Comparison of ENCODE assay signal across 13 cellular contexts in the genomic region with DNA sequence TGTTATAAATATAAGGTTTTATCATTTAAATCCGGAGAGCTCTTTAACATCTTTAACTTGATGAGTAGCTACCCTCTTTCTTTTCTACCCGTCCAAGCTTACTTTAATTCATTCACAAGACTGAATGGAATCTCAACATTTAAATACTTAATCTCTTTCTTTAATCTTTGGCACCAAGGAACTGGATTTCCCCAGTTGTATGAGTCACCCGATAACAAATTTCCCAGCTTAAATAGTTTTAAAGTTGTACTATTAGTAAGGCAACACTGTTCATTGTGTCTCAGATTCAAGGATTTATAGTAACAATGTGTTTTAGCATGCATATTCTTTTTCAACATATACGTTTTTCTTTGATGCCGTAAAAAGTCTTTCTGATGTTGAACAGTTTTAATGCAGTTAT. TPM values are rescaled to one million over a fixed set of nuclear protein-coding genes. Genes with fewer than 3 reads are reported as not detected.
DNase-seq lines count a peak whose midpoint lies in the region; ATAC-seq and TF ChIP-seq lines count a peak whose summit lies in the region.
"Had no signal": no experiment of that assay in that cellular context is flagged by ENCODE, and none has a peak within 500 bp of the region (broad histone marks: within the 10 kb centered on the region; RNA-seq: fewer than 3 reads in every experiment).

No MANE protein-coding gene starts in this region.

- BruUV-seq in PC-3 (replicated peaks; lab: Mats Ljungman, UMichigan), result no TSS peak

- H3K27me3 Mint-ChIP-seq in endodermal cell (ENCODE audit: insufficient read depth), result peaks cover 7% of the 10 kb centered on the region
- H3K27me3 Mint-ChIP-seq in mesothelial cell of epicardium (ENCODE audit: low read depth), result no peaks in the 10 kb centered on the region

- H3K27ac ChIP-seq in PC-3 (ENCODE audit: low read length) (no peak overlapping the region), endodermal cell (ENCODE audit: low read depth, low read length) (no peak overlapping the region)
- H3K27ac ChIP-seq: BLaER1 treated with 17β-estradiol and CSF1 and Interleukin-3, amounts not matched to agents 10 nM and 100 nM had no signal

- H3K4me3 Mint-ChIP-seq in endodermal cell (no peak overlapping the region), mesothelial cell of epicardium (no peak overlapping the region)
- H3K4me3 Mint-ChIP-seq: activated T-helper 1 cell treated with anti-CD3 and anti-CD28 coated beads, Interleukin-12 subunit alpha, Interleukin-12 subunit beta, Interleukin-2, Interleukin-4 antibody, amounts not matched to agents 30 ng/mL and 10 ng/mL and 1 ng/mL, durations not matched to agents 14 hours and 24 hours and 36 hours; central memory CD8-positive, alpha-beta T cell had no signal

- peak overlapping the region; percentile 44 for H3K4me2 ChIP-seq in PC-3 (ENCODE audit: low read length)
- H3K4me2 ChIP-seq: BLaER1 treated with 17β-estradiol and CSF1 and Interleukin-3, amounts not matched to agents 10 nM and 100 nM had no signal

- WGBS in endodermal cell (ENCODE audit: insufficient coverage in 1 of 2, insufficient read length in 1 of 2), 2 experiments, result 68 to 71% methylated on average over 4 to 5 of the region's 5 CpGs

- H3K36me3 ChIP-seq in PC-3 (ENCODE audit: low read depth, low read length) (no peaks in the 10 kb centered on the region), endodermal cell (ENCODE audit: control insufficient read depth, insufficient read depth, low read length) (no peaks in the 10 kb centered on the region)
- H3K36me3 ChIP-seq: BLaER1 treated with 17β-estradiol and CSF1 and Interleukin-3, amounts not matched to agents 10 nM and 100 nM had no signal

- H3K4me1 Mint-ChIP-seq in endodermal cell (peaks cover 33% of the 10 kb centered on the region), mesothelial cell of epicardium (peaks cover 12% of the 10 kb centered on the region)
- H3K4me1 Mint-ChIP-seq: central memory CD8-positive, alpha-beta T cell had no signal

- POLR2A ChIA-PET in PC-3 (lab: Charles Lee; ENCODE audit: unreplicated experiment), result no interaction called here

- H3K4me3 ChIP-seq in AG10803 (ENCODE audit: low read length), result no peak overlapping the region
- no peak overlapping the region for H3K4me3 ChIP-seq in PC-3 (ENCODE audit: low read length)
- H3K4me3 ChIP-seq in endodermal cell (ENCODE audit: low read length), result no peak overlapping the region
- H3K4me3 ChIP-seq: BLaER1 treated with 17β-estradiol and CSF1 and Interleukin-3, amounts not matched to agents 10 nM and 100 nM had no signal

- no peaks in the 10 kb centered on the region for H3K79me2 ChIP-seq in PC-3 (ENCODE audit: low read length)

- H3K27me3 ChIP-seq in PC-3 (ENCODE audit: low read length) (no peaks in the 10 kb centered on the region), endodermal cell (ENCODE audit: control insufficient read depth, insufficient read depth, low read length, poor library complexity, severe bottlenecking) (no peaks in the 10 kb centered on the region)
- H3K27me3 ChIP-seq: BLaER1 treated with 17β-estradiol and CSF1 and Interleukin-3, amounts not matched to agents 10 nM and 100 nM had no signal

- H3K9me2 ChIP-seq in PC-3 (replicated peaks; ENCODE audit: low read length), result no peaks in the 10 kb centered on the region

- H3K9me3 Mint-ChIP-seq in endodermal cell (peaks cover 4% of the 10 kb centered on the region), mesothelial cell of epicardium (peaks cover 8% of the 10 kb centered on the region)

- CTCF ChIA-PET in PC-3 (lab: Charles Lee), result no interaction called here

- H3K36me3 Mint-ChIP-seq in endodermal cell (ENCODE audit: low read depth) (no peaks in the 10 kb centered on the region), mesothelial cell of epicardium (peaks cover 2% of the 10 kb centered on the region)

- DNase-seq in AG10803 (ENCODE audit: low read depth) (peak; percentile 51), PC-3 (peak; percentile 60), endodermal cell (no peak), mesothelial cell of epicardium (ENCODE audit: low spot score in 2 of 2, unreplicated experiment in 2 of 2) (no peak), NCI-H1417 treated with DMSO at 0.1 percent for 48 hours (lab: John Stamatoyannopoulos, UW) (no peak), NCI-H1105 treated with DMSO at 0.1 percent for 48 hours (lab: John Stamatoyannopoulos, UW) (no peak)
- DNase-seq: NCI-H1048, NCI-H524 had no signal

- H4K20me1 ChIP-seq in PC-3 (ENCODE audit: low read length), result no peaks in the 10 kb centered on the region
- H4K20me1 ChIP-seq: BLaER1 treated with 17β-estradiol and CSF1 and Interleukin-3, amounts not matched to agents 10 nM and 100 nM had no signal

- H3K27ac Mint-ChIP-seq in endodermal cell, result peak overlapping the region; percentile 87
- peak overlapping the region; percentile 75 for H3K27ac Mint-ChIP-seq in mesothelial cell of epicardium
- H3K27ac Mint-ChIP-seq: activated T-helper 1 cell treated with anti-CD3 and anti-CD28 coated beads, Interleukin-12 subunit alpha, Interleukin-12 subunit beta, Interleukin-2, Interleukin-4 antibody, amounts not matched to agents 30 ng/mL and 10 ng/mL and 1 ng/mL, durations not matched to agents 14 hours and 24 hours and 36 hours had no signal

- H3K9me3 ChIP-seq in PC-3 (ENCODE audit: low read length) (no peaks in the 10 kb centered on the region), endodermal cell (ENCODE audit: control insufficient read depth, low read length) (peaks cover 5% of the 10 kb centered on the region)

- H2AFZ ChIP-seq in PC-3 (ENCODE audit: low read length), result no peak overlapping the region

- intact Hi-C loops in PC-3 (cut with micrococcal nuclease), result no loop called here

- H3K4me1 ChIP-seq in PC-3 (ENCODE audit: insufficient read depth, low read length) (peaks cover 12% of the 10 kb centered on the region; the same call in 1 of the 2 replicates), endodermal cell (ENCODE audit: control insufficient read depth, insufficient read depth, low read length) (peaks cover 4% of the 10 kb centered on the region)
- H3K4me1 ChIP-seq: BLaER1 treated with 17β-estradiol and CSF1 and Interleukin-3, amounts not matched to agents 10 nM and 100 nM had no signal

- H3F3A ChIP-seq in PC-3 (ENCODE audit: low read length, unreplicated experiment), result no peaks in the 10 kb centered on the region

- TF ChIP-seq CTCF in AG10803 (conservative IDR thresholded peaks at IDR 0.05; ENCODE audit: low read length) (no peak), PC-3 (conservative IDR thresholded peaks at IDR 0.05; ENCODE audit: low read depth, low read length) (no peak), endodermal cell (conservative IDR thresholded peaks at IDR 0.05) (no peak), mesothelial cell of epicardium (IDR thresholded peaks at IDR 0.05; ENCODE audit: unreplicated experiment) (no peak)

- ATAC-seq in PC-3 (peak; percentile 67), GM18511 (IDR thresholded peaks at IDR 0.05; ENCODE audit: unreplicated experiment) (no peak), HG02870 (IDR thresholded peaks at IDR 0.05; ENCODE audit: unreplicated experiment) (no peak)

- H3K9ac ChIP-seq in PC-3 (ENCODE audit: low read length) (no peak overlapping the region), endodermal cell (ENCODE audit: extremely low read depth, low read length, poor library complexity, severe bottlenecking) (no peak overlapping the region)
- H3K9ac ChIP-seq: BLaER1 treated with 17β-estradiol and CSF1 and Interleukin-3, amounts not matched to agents 10 nM and 100 nM had no signal

RNA-seq across cellular contexts. Expression of a gene that starts 15.9 kb away (rescaled TPM):
- 15.5 and 17.3 TPM in 2 replicates for total RNA-seq in PC-3 (2014; rRNA removed)
- total RNA-seq in endodermal cell, result 100 to 1,000 TPM; 109 to 182 TPM
- 34.5 TPM for polyA plus RNA-seq in endodermal cell (2013, experiment 1 of 2)
- 33.8 TPM for polyA plus RNA-seq in endodermal cell (2013, experiment 2 of 2)
- total RNA-seq in mesothelial cell of epicardium, result 72.9 to 77.4 TPM (median 75.3 TPM) in 3 replicates

Comparison
In these comparisons a context has a peak if more than half of its experiments do, and no peak if none do; other contexts are left out.
1. DNase-seq: peak in AG10803 (single experiment) and PC-3 (single experiment); none in endodermal cell (single experiment), mesothelial cell of epicardium (0 of 2), NCI-H1417 treated with DMSO at 0.1 percent for 48 hours (single experiment) and NCI-H1105 treated with DMSO at 0.1 percent for 48 hours (single experiment).